In genomic region chr2:231613054-231613654, GRCh38 we compare ENCODE assay signal across 1 cellular context.
TF ChIP-seq lines count a peak whose summit lies in the region.

No MANE protein-coding gene starts in this region.

TF ChIP-seq in H1, 55 proteins besides CTCF, POLR2A, EP300 and RAD21:
- TF ChIP-seq SRF (IDR thresholded peaks at IDR 0.05; ENCODE audit: low read depth, low read length): peak; percentile 39; the same call in 1 of the 2 replicates
- TF ChIP-seq NANOG (IDR thresholded peaks at IDR 0.05; ENCODE audit: insufficient read depth, low read depth, low read length, poor library complexity, severe bottlenecking): no peak
- TF ChIP-seq KDM1A (IDR thresholded peaks at IDR 0.05; ENCODE audit: borderline replicate concordance, low read length): peak; percentile 49; the same call in 1 of the 2 replicates
